Comparison of ENCODE assay signal across 8 cellular contexts in genomic region chr9:27572918-27573698, GRCh38. TPM values are rescaled to one million over a fixed set of nuclear protein-coding genes. Genes with fewer than 3 reads are reported as not detected.
DNase-seq lines count a peak whose midpoint lies in the region; ATAC-seq and TF ChIP-seq lines count a peak whose summit lies in the region.

C9orf72 (minus strand) TSS chr9:27573481; CDS start chr9:27567120, 6,361 bp downstream.

- peaks cover 1% of the 10 kb centered on the region for H3K36me3 Mint-ChIP-seq in activated T-helper 1 cell treated with anti-CD3 and anti-CD28 coated beads, Interleukin-12 subunit alpha, Interleukin-12 subunit beta, Interleukin-2, Interleukin-4 antibody, amounts not matched to agents 30 ng/mL and 10 ng/mL and 1 ng/mL, durations not matched to agents 14 hours and 24 hours and 36 hours (ENCODE audit: low read depth)

- peak; percentile 27 for TF ChIP-seq POLR2A in testis (IDR thresholded peaks at IDR 0.05)

- H3K27me3 ChIP-seq in BLaER1 = no peaks in the 10 kb centered on the region
- no peaks in the 10 kb centered on the region for H3K27me3 ChIP-seq in OCI-LY3 (ENCODE audit: low read depth, low read length)
- no peaks in the 10 kb centered on the region for H3K27me3 ChIP-seq in testis

- H3K4me2 ChIP-seq in BLaER1 (peak within 1 kb of the TSS; percentile 89), OCI-LY3 (ENCODE audit: low read length) (peak within 1 kb of the TSS; percentile 89)

- H3K27ac ChIP-seq in BLaER1 (peak within 1 kb of the TSS; percentile 81), OCI-LY3 (ENCODE audit: low read length) (peak within 1 kb of the TSS; percentile 75), testis (peak within 1 kb of the TSS; percentile 98 to 99)

- H3K27ac Mint-ChIP-seq in activated T-helper 1 cell treated with anti-CD3 and anti-CD28 coated beads, Interleukin-12 subunit alpha, Interleukin-12 subunit beta, Interleukin-2, Interleukin-4 antibody, amounts not matched to agents 30 ng/mL and 10 ng/mL and 1 ng/mL, durations not matched to agents 14 hours and 24 hours and 36 hours = peak within 1 kb of the TSS; percentile 100

- peak; percentile 74 for ATAC-seq in GM18909 (IDR thresholded peaks at IDR 0.05; ENCODE audit: poor library complexity, unreplicated experiment)
- ATAC-seq in HG03135 (IDR thresholded peaks at IDR 0.05; ENCODE audit: unreplicated experiment) = peak; percentile 66

- TF ChIP-seq CTCF in OCI-LY3 (IDR thresholded peaks at IDR 0.05; ENCODE audit: low read depth, low read length) = no peak
- no peak for TF ChIP-seq CTCF in fibroblast of the aortic adventitia (IDR thresholded peaks at IDR 0.05; ENCODE audit: insufficient read depth, low read length)
- TF ChIP-seq CTCF in testis (IDR thresholded peaks at IDR 0.05) = no peak

- H3K4me3 ChIP-seq in BLaER1 (peak within 1 kb of the TSS; percentile 94), OCI-LY3 (ENCODE audit: low read length) (peak within 1 kb of the TSS; percentile 97), fibroblast of the aortic adventitia (ENCODE audit: low read depth, low read length) (peak within 1 kb of the TSS; percentile 74), testis (peak within 1 kb of the TSS; percentile 83 to 90)

- peaks cover 2% of the 10 kb centered on the region for H3K9me3 Mint-ChIP-seq in activated T-helper 1 cell treated with anti-CD3 and anti-CD28 coated beads, Interleukin-12 subunit alpha, Interleukin-12 subunit beta, Interleukin-2, Interleukin-4 antibody, amounts not matched to agents 30 ng/mL and 10 ng/mL and 1 ng/mL, durations not matched to agents 14 hours and 24 hours and 36 hours

- no peaks in the 10 kb centered on the region; the same call in 1 of the 2 replicates for H4K20me1 ChIP-seq in BLaER1
- H4K20me1 ChIP-seq in OCI-LY3 (ENCODE audit: insufficient read depth, low read length) = no peaks in the 10 kb centered on the region

- DNase-seq in activated T-helper 1 cell treated with anti-CD3 and anti-CD28 coated beads, Interleukin-12 subunit alpha, Interleukin-12 subunit beta, Interleukin-2, Interleukin-4 antibody, amounts not matched to agents 30 ng/mL and 10 ng/mL and 1 ng/mL, durations not matched to agents 14 hours and 24 hours and 36 hours (ENCODE audit: low spot score) = peak; percentile 81
- no peak for DNase-seq in fibroblast of the aortic adventitia (ENCODE audit: low read depth)
- peak; percentile 91 for DNase-seq in occipital lobe (lab: John Stamatoyannopoulos, UW)
- peak; percentile 84 for DNase-seq in testis

- H3K4me1 ChIP-seq in BLaER1 = peaks cover 21% of the 10 kb centered on the region
- peaks cover 14% of the 10 kb centered on the region for H3K4me1 ChIP-seq in OCI-LY3 (ENCODE audit: low read length)
- H3K4me1 ChIP-seq in testis = peaks cover 16% of the 10 kb centered on the region

- H3K79me2 ChIP-seq in OCI-LY3 (ENCODE audit: low read length) = peaks cover 16% of the 10 kb centered on the region

- H3K4me1 Mint-ChIP-seq in activated T-helper 1 cell treated with anti-CD3 and anti-CD28 coated beads, Interleukin-12 subunit alpha, Interleukin-12 subunit beta, Interleukin-2, Interleukin-4 antibody, amounts not matched to agents 30 ng/mL and 10 ng/mL and 1 ng/mL, durations not matched to agents 14 hours and 24 hours and 36 hours (ENCODE audit: low read depth) = peaks cover 30% of the 10 kb centered on the region

- H3K9me3 ChIP-seq in BLaER1 (peaks cover 16% of the 10 kb centered on the region), OCI-LY3 (ENCODE audit: insufficient read depth, low read length) (no peaks in the 10 kb centered on the region), testis (no peaks in the 10 kb centered on the region)

- peaks cover 8% of the 10 kb centered on the region for H3K27me3 Mint-ChIP-seq in activated T-helper 1 cell treated with anti-CD3 and anti-CD28 coated beads, Interleukin-12 subunit alpha, Interleukin-12 subunit beta, Interleukin-2, Interleukin-4 antibody, amounts not matched to agents 30 ng/mL and 10 ng/mL and 1 ng/mL, durations not matched to agents 14 hours and 24 hours and 36 hours (ENCODE audit: insufficient read depth)

- 1% methylated on average over 31 to 73 of the region's 73 CpGs for WGBS in testis, 2 donors

- H2AFZ ChIP-seq in OCI-LY3 (ENCODE audit: low read depth, low read length) = peak within 1 kb of the TSS; percentile 91

- intact Hi-C loops in activated T-helper 1 cell treated with anti-CD3 and anti-CD28 coated beads, Interleukin-12 subunit alpha, Interleukin-12 subunit beta, Interleukin-2, Interleukin-4 antibody, amounts not matched to agents 30 ng/mL and 10 ng/mL and 1 ng/mL, durations not matched to agents 14 hours and 24 hours and 36 hours (cut with micrococcal nuclease) = loop anchor here (1.0 to 2.0 kb wide), 9 partner anchors 9 to 681 kb away; partner anchors contain the start of genes CAAP1, IFT74, MOB3B and PLAA
- intact Hi-C loops in testis (cut with DNase I; ENCODE audit: low total_unique reads) = no loop called here

- H3K9ac ChIP-seq in BLaER1 = peak within 1 kb of the TSS; percentile 89
- H3K9ac ChIP-seq in OCI-LY3 (ENCODE audit: low read length) = peak within 1 kb of the TSS; percentile 78

- H3K36me3 ChIP-seq in BLaER1 (no peaks in the 10 kb centered on the region), OCI-LY3 (replicated peaks; ENCODE audit: low read depth, low read length) (no peaks in the 10 kb centered on the region), testis (ENCODE audit: low read depth, missing control alignments) (no peaks in the 10 kb centered on the region)

- peak within 1 kb of the TSS; percentile 90 for H3K4me3 Mint-ChIP-seq in activated T-helper 1 cell treated with anti-CD3 and anti-CD28 coated beads, Interleukin-12 subunit alpha, Interleukin-12 subunit beta, Interleukin-2, Interleukin-4 antibody, amounts not matched to agents 30 ng/mL and 10 ng/mL and 1 ng/mL, durations not matched to agents 14 hours and 24 hours and 36 hours

RNA-seq across cellular contexts. Expression of gene C9orf72, which starts in this region (rescaled TPM):
- 4.6 and 5.9 TPM in 2 replicates for total RNA-seq in activated T-helper 1 cell treated with anti-CD3 and anti-CD28 coated beads, Interleukin-12 subunit alpha, Interleukin-12 subunit beta, Interleukin-2, Interleukin-4 antibody, amounts not matched to agents 30 ng/mL and 10 ng/mL and 1 ng/mL, durations not matched to agents 14 hours and 24 hours and 36 hours
- total RNA-seq in fibroblast of the aortic adventitia (ENCODE audit: low replicate concordance) (7.5 and 31.7 TPM in 2 replicates), occipital lobe (69.3 TPM), testis (10 to 100 TPM; 27.9 to 38.5 TPM)
- polyA plus RNA-seq in testis (ENCODE audit: insufficient read depth, low read depth, low replicate concordance) = 32.0 TPM
